In genomic region chr17:78185981-78186688, GRCh38 we compare ENCODE assay signal across 7 cellular contexts. TPM values are rescaled to one million over a fixed set of nuclear protein-coding genes. Genes with fewer than 3 reads are reported as not detected.
A peak's percentile ranks its signal among the peaks of the same experiment; 100 is the strongest.
DNase-seq lines count a peak whose midpoint lies in the region; ATAC-seq and TF ChIP-seq lines count a peak whose summit lies in the region.
"Had no signal": no experiment of that assay in that cellular context is flagged by ENCODE, and none has a peak within 500 bp of the region (broad histone marks: within the 10 kb centered on the region; RNA-seq: fewer than 3 reads in every experiment).

No MANE protein-coding gene starts in this region.

- no peaks in the 10 kb centered on the region for H3K27me3 Mint-ChIP-seq in Caco-2 (ENCODE audit: insufficient read depth, unreplicated experiment)

- POLR2A ChIA-PET in Caco-2 (lab: Charles Lee), result interaction anchor here (0.5 to 3.1 kb wide), 19 partner anchors 8 to 235 kb away, joined by 3 to 16 read pairs (median 5); partner anchors contain the start of gene SYNGR2

- intact Hi-C loops in Caco-2 (cut with micrococcal nuclease; ENCODE audit: unreplicated experiment) (loop anchor here (2.0 to 5.0 kb wide), 3 partner anchors 17 to 236 kb away; partner anchors contain the start of genes SYNGR2 and TMC6), stomach (cut with DNase I; ENCODE audit: low total_unique reads) (no loop called here)

- no peaks in the 10 kb centered on the region for H3K27me3 ChIP-seq in Caco-2 (replicated peaks; ENCODE audit: control insufficient read depth, insufficient read depth, low read length)
- no peaks in the 10 kb centered on the region for H3K27me3 ChIP-seq in stomach

- DNase-seq in Caco-2 (no peak), NOMO-1 treated with DMSO at 0.1 percent for 48 hours (lab: John Stamatoyannopoulos, UW; ENCODE audit: unreplicated experiment) (peak; percentile 26), erythroblast (lab: John Stamatoyannopoulos, UW) (peak; percentile 67 to 68), stomach (no peak), substantia nigra (lab: John Stamatoyannopoulos, UW) (no peak)

- peaks cover 80% of the 10 kb centered on the region for H3K36me3 Mint-ChIP-seq in Caco-2 (ENCODE audit: insufficient read depth, unreplicated experiment)

- CTCF ChIA-PET in Caco-2 (lab: Charles Lee), result interaction anchor here (0.6 to 2.8 kb wide), 15 partner anchors 9 to 235 kb away, joined by 3 to 17 read pairs (median 6); partner anchors contain the start of gene BIRC5

- H3K27ac Mint-ChIP-seq in Caco-2 (ENCODE audit: unreplicated experiment), result peak overlapping the region; percentile 75

- H3K9me3 Mint-ChIP-seq in Caco-2 (ENCODE audit: unreplicated experiment), result no peaks in the 10 kb centered on the region

- ATAC-seq in GM21723 (IDR thresholded peaks at IDR 0.05; ENCODE audit: unreplicated experiment), result no peak

- 38 to 50% (median 43%) methylated on average over 9 to 10 of the region's 10 CpGs for WGBS in stomach, 5 donors

- peaks cover 15% of the 10 kb centered on the region for H3K4me1 ChIP-seq in Caco-2
- peaks cover 48 to 83% (median 60%) of the 10 kb centered on the region in 4 donors for H3K4me1 ChIP-seq in stomach

- H3K27ac ChIP-seq in stomach, result peak overlapping the region; percentile 36 to 85 (median 83)
- no peak overlapping the region for H3K27ac ChIP-seq in substantia nigra (ENCODE audit: low read depth, low read length, poor library complexity, severe bottlenecking)

- H3K4me1 Mint-ChIP-seq in Caco-2 (ENCODE audit: low read depth, unreplicated experiment), result peaks cover 22% of the 10 kb centered on the region

- TSS peak; percentile 25 for BruUV-seq in Caco-2 (replicated peaks; lab: Mats Ljungman, UMichigan)

- no peak for TF ChIP-seq POLR2A in erythroblast (IDR thresholded peaks at IDR 0.05; ENCODE audit: low read length)
- no peak for TF ChIP-seq POLR2A in stomach (IDR thresholded peaks at IDR 0.05)

- H3K4me3 ChIP-seq in Caco-2 (ENCODE audit: low read depth, low read length) (peak overlapping the region; percentile 87), stomach (peak overlapping the region; percentile 45 to 53 (median 50))

- H3K9me3 ChIP-seq in Caco-2 (no peaks in the 10 kb centered on the region), stomach (no peaks in the 10 kb centered on the region)

- H3K4me3 Mint-ChIP-seq in Caco-2 (ENCODE audit: unreplicated experiment), result peak overlapping the region; percentile 72

- TF ChIP-seq CTCF in Caco-2 (IDR thresholded peaks at IDR 0.05; ENCODE audit: insufficient read depth in 1 of 2, low read depth in 1 of 2, low read length in 1 of 2, severe bottlenecking in 1 of 2, unreplicated experiment in 1 of 2) (no peak), stomach (IDR thresholded peaks at IDR 0.05) (no peak)

- no peaks in the 10 kb centered on the region; the same call in 1 of the 2 replicates for H3K36me3 ChIP-seq in Caco-2 (ENCODE audit: control insufficient read depth, insufficient read depth, low read length)
- H3K36me3 ChIP-seq in stomach, result peaks cover 4 to 10% (median 8%) of the 10 kb centered on the region in 4 donors

- no peak for TF ChIP-seq EP300 in stomach (IDR thresholded peaks at IDR 0.05)

RNA-seq across cellular contexts. Expression of gene TK1, which starts 0.7 kb away (rescaled TPM):
- 171 and 190 TPM in 2 replicates for total RNA-seq in Caco-2 (2022)
- 10 to 100 TPM in 4 of 5 donors, 1 to 10 TPM in 1; 4.5 to 35.6 (median 17.8) TPM for total RNA-seq in stomach
- polyA plus RNA-seq in stomach, result 10 to 100 TPM in 2 of 3 donors, 1 to 10 TPM in 1; 8.7 to 38.1 (median 17.7) TPM

RNA-seq across cellular contexts. Expression of gene AFMID, which starts 1.0 kb away (rescaled TPM):
- total RNA-seq in Caco-2 (2022), result 68.5 and 83.0 TPM in 2 replicates
- 100 to 1,000 TPM in 3 of 5 donors, 10 to 100 TPM in 2; 29.6 to 189 (median 109) TPM for total RNA-seq in stomach
- polyA plus RNA-seq in stomach, result 10 to 100 TPM; 25.7 to 39.7 (median 27.2) TPM

RNA-seq across cellular contexts. Expression of gene SYNGR2, which starts 17.8 kb away (rescaled TPM):
- total RNA-seq in Caco-2 (2022), result 169 and 193 TPM in 2 replicates
- total RNA-seq in stomach, result 100 to 1,000 TPM in 1 of 5 donors, 10 to 100 TPM in 4; 28.6 to 219 (median 44.9) TPM
- polyA plus RNA-seq in stomach, result 100 to 1,000 TPM in 1 of 3 donors, 10 to 100 TPM in 2; 36.0 to 151 (median 71.7) TPM

RNA-seq across cellular contexts. Expression of gene BIRC5, which starts 27.9 kb away (rescaled TPM):
- total RNA-seq in Caco-2 (2022) (82.0 and 88.8 TPM in 2 replicates), stomach (10 to 100 TPM in 1 of 5 donors, 1 to 10 TPM in 3, not detected in 1; 3.9 to 10.5 (median 5.4) TPM)
- 10 to 100 TPM in 2 of 3 donors, 1 to 10 TPM in 1; 3.4 to 10.3 (median 10.1) TPM for polyA plus RNA-seq in stomach

RNA-seq across cellular contexts. Expression of gene C17orf99, which starts 40.0 kb away (rescaled TPM):
- not detected in 2 replicates for total RNA-seq in Caco-2 (2022)
- total RNA-seq in stomach, result not detected
- polyA plus RNA-seq in stomach, result under 1 TPM in 1 of 3 donors, not detected in 2; 0.08 TPM
- total RNA-seq: temporal lobe had no signal

Comparison
In these comparisons a context has a peak if more than half of its experiments do, and no peak if none do; other contexts are left out.
1. DNase-seq: peak in NOMO-1 treated with DMSO at 0.1 percent for 48 hours (single experiment) and erythroblast (2 of 2); none in Caco-2 (0 of 2), stomach (single experiment) and substantia nigra (0 of 49).